ENCODE assay signal across 1 cellular context in genomic region chr10:102132193-102132562, GRCh38.
TF ChIP-seq lines count a peak whose summit lies in the region.

No MANE protein-coding gene starts in this region.

TF ChIP-seq in K562, 482 proteins besides CTCF, POLR2A, EP300 and RAD21:
- TF ChIP-seq NFATC3 (IDR thresholded peaks at IDR 0.05), result 0 out of 2 replicates have a peak, but pooled peaks have one; percentile 24
- TF ChIP-seq FIP1L1 (IDR thresholded peaks at IDR 0.05; ENCODE audit: low read depth, low read length, poor library complexity, severe bottlenecking), result no peak
- TF ChIP-seq AFF4 (CRISPR knock-in tag; IDR thresholded peaks at IDR 0.05), result peak; percentile 5; the same call in 1 of the 2 replicates
- TF ChIP-seq ZBTB5 (IDR thresholded peaks at IDR 0.05), result no peak
